ENCODE assay signal across 15 cellular contexts in the genomic region with DNA sequence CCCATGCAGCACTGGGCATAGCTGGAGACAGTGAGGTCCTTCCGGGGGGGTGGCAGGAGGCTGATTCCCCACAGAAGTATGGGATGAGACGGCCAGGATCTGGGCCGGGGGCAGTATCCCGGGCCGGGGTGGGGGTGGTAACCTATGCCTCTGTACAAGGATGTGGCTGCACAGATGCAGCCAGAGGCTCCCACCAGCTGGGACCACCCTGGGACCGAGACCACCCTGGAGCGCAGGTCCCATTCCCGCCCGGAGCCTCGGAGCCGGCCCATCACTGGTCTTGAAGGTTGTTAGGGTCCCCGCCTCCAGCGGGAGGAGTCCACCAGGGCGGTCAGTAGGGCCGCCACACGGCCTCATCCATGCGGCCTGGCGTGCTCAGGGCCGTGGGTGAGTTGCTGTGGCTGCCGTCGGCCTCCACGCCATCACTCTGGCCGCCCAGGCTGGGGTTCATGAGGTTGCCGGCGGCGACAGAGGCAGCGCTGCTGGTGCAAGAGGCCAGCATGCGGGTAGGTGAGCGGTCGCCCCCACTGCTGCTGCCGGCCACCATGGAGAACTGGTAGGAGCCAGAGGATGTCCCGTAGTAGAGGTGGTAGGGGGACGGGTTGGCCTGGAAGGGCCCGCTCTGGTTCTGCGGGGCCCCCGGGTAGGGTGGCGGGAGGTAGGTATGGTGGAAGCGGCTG. TPM values are rescaled to one million over a fixed set of nuclear protein-coding genes. Genes with fewer than 3 reads are reported as not detected.
DNase-seq lines count a peak whose midpoint lies in the region; ATAC-seq and TF ChIP-seq lines count a peak whose summit lies in the region.
"Had no signal": no experiment of that assay in that cellular context is flagged by ENCODE, and none has a peak within 500 bp of the region (broad histone marks: within the 10 kb centered on the region; RNA-seq: fewer than 3 reads in every experiment).

No MANE protein-coding gene starts in this region.

- H3K79me1 ChIP-seq in neuronal stem cell (ENCODE audit: low read depth, low read length), result peaks cover 3% of the 10 kb centered on the region

- peak overlapping the region; percentile 8 for H2AK5ac ChIP-seq in neuronal stem cell (ENCODE audit: low read depth, low read length)

- H3K23ac ChIP-seq in neuronal stem cell (ENCODE audit: low read depth, low read length, poor library complexity), result peak overlapping the region; percentile 51

- H3K9me3 ChIP-seq in CD8-positive, alpha-beta memory T cell (ENCODE audit: low read length), result no peaks in the 10 kb centered on the region
- no peaks in the 10 kb centered on the region for H3K9me3 ChIP-seq in neuronal stem cell (replicated peaks in 1 of 2; ENCODE audit: control insufficient read depth in 2 of 2, insufficient read depth in 1 of 2, low read depth in 1 of 2, low read length in 2 of 2)
- H3K9me3 ChIP-seq: SJSA1 had no signal

- peak overlapping the region in 7 of 8 donors; percentile 21 to 95 (median 74) for H3K27ac Mint-ChIP-seq in CD8-positive, alpha-beta memory T cell
- peak overlapping the region; percentile 82 to 93 for H3K27ac Mint-ChIP-seq in activated naive CD4-positive, alpha-beta T cell treated with anti-CD3 and anti-CD28 coated beads, Interleukin-2, amount 50 U/mL, for 72 hours

- H2AFZ ChIP-seq in neuronal stem cell (ENCODE audit: low read length), result no peak overlapping the region

- H3K4me2 ChIP-seq in neuronal stem cell (ENCODE audit: insufficient read depth, low read length, poor library complexity, severe bottlenecking), result no peak overlapping the region

- H3K4me3 ChIP-seq in CD8-positive, alpha-beta memory T cell (ENCODE audit: low read length), result no peak overlapping the region
- no peak overlapping the region for H3K4me3 ChIP-seq in neuronal stem cell (ENCODE audit: low read length in 2 of 2)
- H3K4me3 ChIP-seq: SJSA1 had no signal

- no peak overlapping the region for H3K27ac ChIP-seq in CD8-positive, alpha-beta memory T cell (ENCODE audit: low read depth, low read length)
- no peak overlapping the region for H3K27ac ChIP-seq in neuronal stem cell (replicated peaks; ENCODE audit: low read length)
- H3K27ac ChIP-seq: SJSA1 had no signal

- H3K14ac ChIP-seq in neuronal stem cell (ENCODE audit: low read length), result no peak overlapping the region

- no peak overlapping the region for H3K4ac ChIP-seq in neuronal stem cell (ENCODE audit: low read length)

- peak overlapping the region in 1 of 7 donors; percentile 25 for H3K4me3 Mint-ChIP-seq in CD8-positive, alpha-beta memory T cell

- peak overlapping the region; percentile 72 for H3K18ac ChIP-seq in neuronal stem cell (ENCODE audit: low read length)

- no peak overlapping the region for H2BK120ac ChIP-seq in neuronal stem cell (ENCODE audit: low read depth, low read length)

- H4K8ac ChIP-seq in neuronal stem cell (ENCODE audit: low read depth, low read length), result no peak overlapping the region

- H3K36me3 ChIP-seq in CD8-positive, alpha-beta memory T cell (ENCODE audit: insufficient read depth, low read length), result peaks cover 36% of the 10 kb centered on the region
- no peaks in the 10 kb centered on the region for H3K36me3 ChIP-seq in neuronal stem cell (replicated peaks in 1 of 2; ENCODE audit: control insufficient read depth in 2 of 2, insufficient read depth in 2 of 2, low read length in 2 of 2)

- H3K27me3 Mint-ChIP-seq in CD8-positive, alpha-beta memory T cell, result peaks cover 0 to 2% of the 10 kb centered on the region in 2 donors

- H2BK12ac ChIP-seq in neuronal stem cell (ENCODE audit: low read length), result peak overlapping the region; percentile 1

- CTCF ChIA-PET in CD8-positive, alpha-beta memory T cell (lab: Charles Lee), result interaction anchor here (1.3 kb wide), 1 partner anchor 135 kb away, joined by 3 read pairs; no protein-coding TSS in a partner anchor

- peaks cover 43 to 85% (median 51%) of the 10 kb centered on the region in 3 donors for H3K4me1 Mint-ChIP-seq in CD8-positive, alpha-beta memory T cell

- H4K91ac ChIP-seq in neuronal stem cell (ENCODE audit: low read depth, low read length, poor library complexity), result peak overlapping the region; percentile 26

- H3K27me3 ChIP-seq in CD8-positive, alpha-beta memory T cell (ENCODE audit: insufficient read depth, low read length, poor library complexity, severe bottlenecking), result no peaks in the 10 kb centered on the region
- peaks cover 0 to 42% (median 0%) of the 10 kb centered on the region in 3 experiments for H3K27me3 ChIP-seq in neuronal stem cell (ENCODE audit: control insufficient read depth in 3 of 3, insufficient read depth in 3 of 3, low read depth in 1 of 3, low read length in 3 of 3)
- H3K27me3 ChIP-seq: SJSA1 had no signal

- H3K9ac ChIP-seq in neuronal stem cell (ENCODE audit: low read depth, low read length, poor library complexity), result no peak overlapping the region

- ATAC-seq in activated naive CD4-positive, alpha-beta T cell treated with anti-CD3 and anti-CD28 coated beads, Interleukin-2, amount 50 U/mL, for 72 hours, result no peak
- ATAC-seq in GM18502 (IDR thresholded peaks at IDR 0.05; ENCODE audit: poor library complexity, unreplicated experiment), result no peak
- no peak for ATAC-seq in HG02588 (IDR thresholded peaks at IDR 0.05; ENCODE audit: unreplicated experiment)
- ATAC-seq: esophagus mucosa had no signal

- no CpG with 5 or more reads among the region's 38 CpGs for WGBS in neuronal stem cell (ENCODE audit: extremely low coverage in 2 of 2, insufficient read length in 2 of 2, insufficient replicate concordance in 1 of 2), 2 donors

- H2BK5ac ChIP-seq in neuronal stem cell (ENCODE audit: low read length), result peak overlapping the region; percentile 56

- H2BK15ac ChIP-seq in neuronal stem cell (ENCODE audit: low read length), result no peak overlapping the region

- peaks cover 0 to 73% (median 4%) of the 10 kb centered on the region in 3 donors for H3K36me3 Mint-ChIP-seq in CD8-positive, alpha-beta memory T cell
- H3K36me3 Mint-ChIP-seq in activated naive CD4-positive, alpha-beta T cell treated with anti-CD3 and anti-CD28 coated beads, Interleukin-2, amount 50 U/mL, for 72 hours, result no peaks in the 10 kb centered on the region

- POLR2A ChIA-PET in CD8-positive, alpha-beta memory T cell (lab: Charles Lee), result interaction anchor here (4.2 kb wide), 1 partner anchor 9 kb away, joined by 36 read pairs; no protein-coding TSS in a partner anchor

- DNase-seq in CD8-positive, alpha-beta memory T cell, result peak in 2 of 5 donors; percentile 1 to 49
- peak in 1 of 2 donors; percentile 60 for DNase-seq in activated naive CD4-positive, alpha-beta T cell treated with anti-CD3 and anti-CD28 coated beads, Interleukin-2, amount 50 U/mL, for 72 hours (ENCODE audit: low spot score in 2 of 2)
- no peak for DNase-seq in neuronal stem cell (ENCODE audit: low spot score)
- DNase-seq in HPDE6-E6E7 (ENCODE audit: extremely low spot score), result no peak
- DNase-seq: activated gamma-delta T cell; hypothalamus; mammary epithelial cell; NCI-H2029; NK-92 treated with Interleukin-12 subunit alpha and Interleukin-12 subunit beta, amount 100 ng/mL, for 24 hours had no signal

- peak; percentile 12 for TF ChIP-seq POLR2A in GM18526 (IDR thresholded peaks at IDR 0.05; ENCODE audit: extremely low read depth, insufficient read length)

- H3K4me1 ChIP-seq in CD8-positive, alpha-beta memory T cell (ENCODE audit: insufficient read depth, low read length), result peaks cover 51% of the 10 kb centered on the region
- H3K4me1 ChIP-seq in neuronal stem cell (ENCODE audit: control insufficient read depth in 2 of 2, insufficient read depth in 1 of 2, low read depth in 1 of 2, low read length in 2 of 2), result peaks cover 0 to 3% of the 10 kb centered on the region in 2 donors
- H3K4me1 ChIP-seq: SJSA1 had no signal

- H3K9me3 Mint-ChIP-seq in CD8-positive, alpha-beta memory T cell, result no peaks in the 10 kb centered on the region
- H3K9me3 Mint-ChIP-seq in activated naive CD4-positive, alpha-beta T cell treated with anti-CD3 and anti-CD28 coated beads, Interleukin-2, amount 50 U/mL, for 72 hours, result no peaks in the 10 kb centered on the region

RNA-seq across cellular contexts. Expression of a gene that starts 28.1 kb away (rescaled TPM):
- 100 to 1,000 TPM; 218 to 241 TPM for total RNA-seq in CD8-positive, alpha-beta memory T cell
- 107 TPM for polyA plus RNA-seq in CD8-positive, alpha-beta memory T cell
- 100 to 1,000 TPM; 119 to 136 TPM for total RNA-seq in activated naive CD4-positive, alpha-beta T cell treated with anti-CD3 and anti-CD28 coated beads, Interleukin-2, amount 50 U/mL, for 72 hours
- polyA plus RNA-seq in neuronal stem cell (2013, experiment 1 of 2), result 0.15 TPM
- polyA plus RNA-seq in neuronal stem cell (2013, experiment 2 of 2), result 0.25 TPM
- total RNA-seq: LHCN-M2 had no signal
